Comparison of ENCODE assay signal across 6 cellular contexts in the genomic region with DNA sequence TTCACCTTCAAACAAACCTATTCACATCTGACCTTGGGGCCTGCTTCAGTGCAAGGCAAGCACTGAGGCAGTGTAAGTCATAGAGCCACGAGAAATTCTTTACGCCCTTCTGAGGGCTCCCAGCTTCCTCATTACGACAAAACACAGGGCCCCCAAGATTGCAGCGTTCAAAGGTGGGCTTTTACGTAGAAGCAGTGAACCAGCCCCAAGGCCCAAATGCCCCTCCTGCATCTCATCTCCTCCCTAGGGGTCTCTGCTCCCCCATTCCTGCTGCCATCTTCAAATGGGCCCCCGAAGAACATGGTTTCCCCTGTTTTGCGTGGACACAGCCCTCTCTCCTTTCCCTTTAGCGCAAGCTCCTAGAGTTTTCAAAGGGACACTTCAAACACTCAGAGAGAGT.
"Had no signal": no experiment of that assay in that cellular context is flagged by ENCODE, and none has a peak within 500 bp of the region (broad histone marks: within the 10 kb centered on the region; RNA-seq: fewer than 3 reads in every experiment).

No MANE protein-coding gene starts in this region.

- H3K4me1 Mint-ChIP-seq: IgD-negative memory B cell had no signal

- H3K27ac Mint-ChIP-seq: H9, IgD-negative memory B cell had no signal

- DNase-seq: H9, HCEC 1CT had no signal

- H3K27me3 Mint-ChIP-seq: IgD-negative memory B cell had no signal

- H3K27ac ChIP-seq: HL-60 had no signal

- H3K4me3 ChIP-seq: GM23338 had no signal

- H3K4me3 Mint-ChIP-seq: GM23338, H9 had no signal

- ATAC-seq: GM23338, HepG2 had no signal

- H3K9me3 Mint-ChIP-seq: IgD-negative memory B cell had no signal
